Comparison of ENCODE assay signal across 8 cellular contexts in the genomic region with DNA sequence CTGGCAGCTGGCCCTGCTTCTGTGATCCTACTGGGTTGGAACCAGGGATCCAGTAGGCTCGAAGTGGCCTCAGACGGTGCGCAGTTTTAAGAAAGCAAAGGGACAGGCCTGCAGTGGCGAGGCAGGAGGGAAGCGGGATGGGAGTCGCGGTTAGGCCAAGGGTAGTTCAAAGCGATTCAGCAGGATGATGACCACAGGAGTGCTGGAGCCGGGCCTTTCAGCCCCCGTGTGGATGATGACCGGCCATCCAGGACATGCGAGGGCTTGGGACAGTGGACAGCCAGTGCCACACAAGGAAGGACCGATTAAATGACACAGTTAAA. TPM values are rescaled to one million over a fixed set of nuclear protein-coding genes. Genes with fewer than 3 reads are reported as not detected.
DNase-seq lines count a peak whose midpoint lies in the region; TF ChIP-seq lines count a peak whose summit lies in the region.

No MANE protein-coding gene starts in this region.

- H3K9ac ChIP-seq in OCI-LY3 (ENCODE audit: low read length) (peak overlapping the region; percentile 89), colonic mucosa (ENCODE audit: low read depth in 2 of 2, low read length in 2 of 2) (peak overlapping the region; percentile 86 to 92), liver (ENCODE audit: low read depth in 1 of 2, low read length in 2 of 2) (peak overlapping the region; percentile 61 to 83)

- intact Hi-C loops in colonic mucosa (cut with DNase I) (loop anchor here (5.0 to 10.0 kb wide), 2 partner anchors 106 to 933 kb away; no protein-coding TSS in a partner anchor), testis (cut with DNase I; ENCODE audit: low total_unique reads) (no loop called here)

- H3K27ac ChIP-seq in OCI-LY3 (ENCODE audit: low read length) (peak overlapping the region; percentile 85), colonic mucosa (peak overlapping the region; percentile 86), liver (ENCODE audit: low read depth in 1 of 2, low read length in 2 of 2) (peak overlapping the region; percentile 73 to 89), testis (peak overlapping the region; percentile 77 to 90)

- peak; percentile 84 for DNase-seq in DMS53 (lab: John Stamatoyannopoulos, UW)
- DNase-seq in HCEC 1CT: peak; percentile 49
- peak; percentile 28 for DNase-seq in colonic mucosa
- DNase-seq in testis: no peak
- DNase-seq in GOT3 (lab: John Stamatoyannopoulos, UW): no peak
- DNase-seq in putamen (ENCODE audit: low spot score): no peak

- H3K4me3 ChIP-seq in OCI-LY3 (ENCODE audit: low read length) (peak overlapping the region; percentile 80), colonic mucosa (peak overlapping the region; percentile 73), liver (ENCODE audit: low read depth in 1 of 3, low read length in 3 of 3) (peak overlapping the region; percentile 82 to 88 (median 83)), testis (peak overlapping the region; percentile 70 to 84)

- peaks cover 14% of the 10 kb centered on the region for H4K20me1 ChIP-seq in OCI-LY3 (ENCODE audit: insufficient read depth, low read length)

- no peaks in the 10 kb centered on the region for H3K36me3 ChIP-seq in OCI-LY3 (replicated peaks; ENCODE audit: low read depth, low read length)
- no peaks in the 10 kb centered on the region for H3K36me3 ChIP-seq in colonic mucosa
- no peaks in the 10 kb centered on the region for H3K36me3 ChIP-seq in liver (ENCODE audit: control insufficient read depth in 4 of 4, insufficient read depth in 3 of 4, low read depth in 1 of 4, low read length in 3 of 4)
- H3K36me3 ChIP-seq in testis (ENCODE audit: low read depth, missing control alignments): no peaks in the 10 kb centered on the region

- peaks cover 63% of the 10 kb centered on the region for H3K79me2 ChIP-seq in OCI-LY3 (ENCODE audit: low read length)

- H3K4me1 ChIP-seq in OCI-LY3 (ENCODE audit: low read length) (peaks cover 44% of the 10 kb centered on the region), colonic mucosa (no peaks in the 10 kb centered on the region), liver (ENCODE audit: control insufficient read depth in 4 of 4, insufficient read depth in 4 of 4, low read length in 3 of 4) (peaks cover 0 to 23% (median 12%) of the 10 kb centered on the region in 4 donors), testis (peaks cover 23% of the 10 kb centered on the region)

- peak overlapping the region; percentile 91 for H3K4me2 ChIP-seq in OCI-LY3 (ENCODE audit: low read length)

- no peaks in the 10 kb centered on the region for H3K9me3 ChIP-seq in OCI-LY3 (ENCODE audit: insufficient read depth, low read length)
- no peaks in the 10 kb centered on the region for H3K9me3 ChIP-seq in colonic mucosa
- no peaks in the 10 kb centered on the region for H3K9me3 ChIP-seq in liver (ENCODE audit: control insufficient read depth in 4 of 4, low read length in 3 of 4)
- H3K9me3 ChIP-seq in testis: no peaks in the 10 kb centered on the region

- no peak for TF ChIP-seq RAD21 in liver (IDR thresholded peaks at IDR 0.05)

- H3K27me3 ChIP-seq in OCI-LY3 (ENCODE audit: low read depth, low read length) (no peaks in the 10 kb centered on the region), colonic mucosa (no peaks in the 10 kb centered on the region), liver (ENCODE audit: control insufficient read depth in 4 of 4, insufficient read depth in 4 of 4, low read length in 3 of 4) (no peaks in the 10 kb centered on the region), testis (no peaks in the 10 kb centered on the region)

- no peak for TF ChIP-seq POLR2A in testis (IDR thresholded peaks at IDR 0.05)

- WGBS in liver: under 1% methylated on average over 13 of the region's 13 CpGs
- 1 to 6% methylated on average over 4 to 13 of the region's 13 CpGs for WGBS in testis, 2 donors

- TF ChIP-seq CTCF in OCI-LY3 (IDR thresholded peaks at IDR 0.05; ENCODE audit: low read depth, low read length) (no peak), colonic mucosa (IDR thresholded peaks at IDR 0.05) (no peak), liver (IDR thresholded peaks at IDR 0.05; ENCODE audit: low read depth, low read length, missing input control) (no peak), testis (IDR thresholded peaks at IDR 0.05) (no peak)

- no peak overlapping the region for H2AFZ ChIP-seq in OCI-LY3 (ENCODE audit: low read depth, low read length)

TF ChIP-seq in liver, 16 proteins besides CTCF, POLR2A, EP300 and RAD21:
- no peak for TF ChIP-seq FOXA2 (IDR thresholded peaks at IDR 0.05)
- TF ChIP-seq, protein P1, sequence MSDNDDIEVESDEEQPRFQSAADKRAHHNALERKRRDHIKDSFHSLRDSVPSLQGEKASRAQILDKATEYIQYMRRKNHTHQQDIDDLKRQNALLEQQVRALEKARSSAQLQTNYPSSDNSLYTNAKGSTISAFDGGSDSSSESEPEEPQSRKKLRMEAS (IDR thresholded peaks at IDR 0.05): no peak
- no peak for TF ChIP-seq TAF1 (conservative IDR thresholded peaks at IDR 0.05)
- TF ChIP-seq, protein P2, sequence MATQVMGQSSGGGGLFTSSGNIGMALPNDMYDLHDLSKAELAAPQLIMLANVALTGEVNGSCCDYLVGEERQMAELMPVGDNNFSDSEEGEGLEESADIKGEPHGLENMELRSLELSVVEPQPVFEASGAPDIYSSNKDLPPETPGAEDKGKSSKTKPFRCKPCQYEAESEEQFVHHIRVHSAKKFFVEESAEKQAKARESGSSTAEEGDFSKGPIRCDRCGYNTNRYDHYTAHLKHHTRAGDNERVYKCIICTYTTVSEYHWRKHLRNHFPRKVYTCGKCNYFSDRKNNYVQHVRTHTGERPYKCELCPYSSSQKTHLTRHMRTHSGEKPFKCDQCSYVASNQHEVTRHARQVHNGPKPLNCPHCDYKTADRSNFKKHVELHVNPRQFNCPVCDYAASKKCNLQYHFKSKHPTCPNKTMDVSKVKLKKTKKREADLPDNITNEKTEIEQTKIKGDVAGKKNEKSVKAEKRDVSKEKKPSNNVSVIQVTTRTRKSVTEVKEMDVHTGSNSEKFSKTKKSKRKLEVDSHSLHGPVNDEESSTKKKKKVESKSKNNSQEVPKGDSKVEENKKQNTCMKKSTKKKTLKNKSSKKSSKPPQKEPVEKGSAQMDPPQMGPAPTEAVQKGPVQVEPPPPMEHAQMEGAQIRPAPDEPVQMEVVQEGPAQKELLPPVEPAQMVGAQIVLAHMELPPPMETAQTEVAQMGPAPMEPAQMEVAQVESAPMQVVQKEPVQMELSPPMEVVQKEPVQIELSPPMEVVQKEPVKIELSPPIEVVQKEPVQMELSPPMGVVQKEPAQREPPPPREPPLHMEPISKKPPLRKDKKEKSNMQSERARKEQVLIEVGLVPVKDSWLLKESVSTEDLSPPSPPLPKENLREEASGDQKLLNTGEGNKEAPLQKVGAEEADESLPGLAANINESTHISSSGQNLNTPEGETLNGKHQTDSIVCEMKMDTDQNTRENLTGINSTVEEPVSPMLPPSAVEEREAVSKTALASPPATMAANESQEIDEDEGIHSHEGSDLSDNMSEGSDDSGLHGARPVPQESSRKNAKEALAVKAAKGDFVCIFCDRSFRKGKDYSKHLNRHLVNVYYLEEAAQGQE (IDR thresholded peaks at IDR 0.05): no peak
- TF ChIP-seq EGR1 (IDR thresholded peaks at IDR 0.05; ENCODE audit: low read depth in 2 of 2): no peak
- TF ChIP-seq, protein P3, sequence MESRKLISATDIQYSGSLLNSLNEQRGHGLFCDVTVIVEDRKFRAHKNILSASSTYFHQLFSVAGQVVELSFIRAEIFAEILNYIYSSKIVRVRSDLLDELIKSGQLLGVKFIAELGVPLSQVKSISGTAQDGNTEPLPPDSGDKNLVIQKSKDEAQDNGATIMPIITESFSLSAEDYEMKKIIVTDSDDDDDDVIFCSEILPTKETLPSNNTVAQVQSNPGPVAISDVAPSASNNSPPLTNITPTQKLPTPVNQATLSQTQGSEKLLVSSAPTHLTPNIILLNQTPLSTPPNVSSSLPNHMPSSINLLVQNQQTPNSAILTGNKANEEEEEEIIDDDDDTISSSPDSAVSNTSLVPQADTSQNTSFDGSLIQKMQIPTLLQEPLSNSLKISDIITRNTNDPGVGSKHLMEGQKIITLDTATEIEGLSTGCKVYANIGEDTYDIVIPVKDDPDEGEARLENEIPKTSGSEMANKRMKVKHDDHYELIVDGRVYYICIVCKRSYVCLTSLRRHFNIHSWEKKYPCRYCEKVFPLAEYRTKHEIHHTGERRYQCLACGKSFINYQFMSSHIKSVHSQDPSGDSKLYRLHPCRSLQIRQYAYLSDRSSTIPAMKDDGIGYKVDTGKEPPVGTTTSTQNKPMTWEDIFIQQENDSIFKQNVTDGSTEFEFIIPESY (IDR thresholded peaks at IDR 0.05): no peak
- TF ChIP-seq, protein P4, sequence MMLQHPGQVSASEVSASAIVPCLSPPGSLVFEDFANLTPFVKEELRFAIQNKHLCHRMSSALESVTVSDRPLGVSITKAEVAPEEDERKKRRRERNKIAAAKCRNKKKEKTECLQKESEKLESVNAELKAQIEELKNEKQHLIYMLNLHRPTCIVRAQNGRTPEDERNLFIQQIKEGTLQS (IDR thresholded peaks at IDR 0.05): no peak
- no peak for TF ChIP-seq NR2F2 (IDR thresholded peaks at IDR 0.05)
- no peak for TF ChIP-seq JUND (IDR thresholded peaks at IDR 0.05)
- no peak for TF ChIP-seq GABPA (IDR thresholded peaks at IDR 0.05 in 1 of 2, conservative IDR thresholded peaks at IDR 0.05 in 1 of 2)
- no peak for TF ChIP-seq YY1 (IDR thresholded peaks at IDR 0.05)
- no peak for TF ChIP-seq HNF4G (IDR thresholded peaks at IDR 0.05)
- TF ChIP-seq HNF4A (conservative IDR thresholded peaks at IDR 0.05): no peak
- TF ChIP-seq RXRA (IDR thresholded peaks at IDR 0.05): no peak

RNA-seq across cellular contexts. Expression of a gene that starts 0.9 kb away (rescaled TPM):
- total RNA-seq in colonic mucosa (10 to 100 TPM; 22.1 to 30.1 TPM), liver (10 to 100 TPM; 10.7 to 44.1 TPM), testis (10 to 100 TPM; 38.2 to 43.4 TPM)
- polyA plus RNA-seq in liver (1 to 10 TPM; 7.8 TPM), testis (ENCODE audit: insufficient read depth, low read depth, low replicate concordance) (52.3 TPM)

Comparison
In these comparisons a context has a peak if more than half of its experiments do, and no peak if none do; other contexts are left out.
1. DNase-seq: peak in DMS53 (single experiment), HCEC 1CT (single experiment) and colonic mucosa (single experiment); none in testis (single experiment), GOT3 (single experiment) and putamen (single experiment).
2. Peak in every context shown above with its lines, with median percentiles within 50 percentile points of each other: H3K27ac ChIP-seq, H3K4me3 ChIP-seq and H3K9ac ChIP-seq.